In genomic region chr14:105486333-105486973, GRCh38 we compare ENCODE assay signal across 1 cellular context.
TF ChIP-seq lines count a peak whose summit lies in the region.

CRIP1 (plus strand) TSS chr14:105486886; CDS start chr14:105487260, 374 bp downstream.

TF ChIP-seq in A549, 52 proteins besides CTCF, POLR2A, EP300 and RAD21 (continued from another document):
- no peak for TF ChIP-seq ELK1 (IDR thresholded peaks at IDR 0.05; ENCODE audit: low read depth, low read length)
- TF ChIP-seq HOXB5 (CRISPR knock-in tag; IDR thresholded peaks at IDR 0.05): no peak
- TF ChIP-seq FOSB (CRISPR knock-in tag; IDR thresholded peaks at IDR 0.05): no peak
TF ChIP-seq in A549: peak in this region for 0.
